In genomic region chr7:36473454-36474282, GRCh38 we compare ENCODE assay signal across 1 cellular context.
TF ChIP-seq lines count a peak whose summit lies in the region.

No MANE protein-coding gene starts in this region.

TF ChIP-seq in K562, 482 proteins besides CTCF, POLR2A, EP300 and RAD21 (continued from another document and continues in another):
- TF ChIP-seq ZNF655 (CRISPR knock-in tag; IDR thresholded peaks at IDR 0.05) (no peak), THRA (IDR thresholded peaks at IDR 0.05) (no peak), ZNF551 (CRISPR knock-in tag; IDR thresholded peaks at IDR 0.05) (no peak), SAFB (IDR thresholded peaks at IDR 0.05; ENCODE audit: borderline replicate concordance, low read depth, low read length) (no peak), FOXM1 (IDR thresholded peaks at IDR 0.05; ENCODE audit: low read depth) (no peak), FOXM1 (CRISPR knock-in tag; IDR thresholded peaks at IDR 0.05; ENCODE audit: low read depth) (no peak), ZNF175 (CRISPR knock-in tag; IDR thresholded peaks at IDR 0.05; ENCODE audit: low read depth) (no peak), MBD1 (CRISPR knock-in tag; IDR thresholded peaks at IDR 0.05) (no peak), L3MBTL2 (IDR thresholded peaks at IDR 0.05) (peak; percentile 36; the same call in 1 of the 2 replicates), NEUROD1 (IDR thresholded peaks at IDR 0.05; ENCODE audit: borderline replicate concordance, low read depth, low read length, partially characterized antibody) (peak; percentile 8), TCFL5 (CRISPR knock-in tag; conservative IDR thresholded peaks at IDR 0.05) (no peak), CREB3L1 (IDR thresholded peaks at IDR 0.05; ENCODE audit: borderline replicate concordance, low read depth) (peak; percentile 31; the same call in 1 of the 2 replicates), RFX7 (CRISPR knock-in tag; IDR thresholded peaks at IDR 0.05) (no peak), RAD51 (IDR thresholded peaks at IDR 0.05; ENCODE audit: borderline replicate concordance, low read depth) (peak; percentile 86), ZNF518B (CRISPR knock-in tag; IDR thresholded peaks at IDR 0.05) (no peak), ARID2 (IDR thresholded peaks at IDR 0.05) (peak; percentile 69; the same call in 1 of the 2 replicates), ZFP91 (CRISPR knock-in tag; IDR thresholded peaks at IDR 0.05) (no peak; the same call in 1 of the 2 replicates), PHF21A (IDR thresholded peaks at IDR 0.05; ENCODE audit: borderline replicate concordance, low read depth) (no peak), HES1 (IDR thresholded peaks at IDR 0.05; ENCODE audit: low read depth) (no peak), ZNF23 (CRISPR knock-in tag; IDR thresholded peaks at IDR 0.05) (no peak), ZNF740 (CRISPR knock-in tag; IDR thresholded peaks at IDR 0.05) (peak; percentile 93), ZNF740 (tag; IDR thresholded peaks at IDR 0.05) (0 out of 4 replicates have a peak, but pooled peaks of 1 of the 2 experiments have one; percentile 39), ZNF436 (CRISPR knock-in tag; IDR thresholded peaks at IDR 0.05) (no peak), ILK (tag; IDR thresholded peaks at IDR 0.05; ENCODE audit: borderline replicate concordance, low read depth) (no peak), ZNF764 (CRISPR knock-in tag; IDR thresholded peaks at IDR 0.05; ENCODE audit: low read depth) (no peak), SFPQ (IDR thresholded peaks at IDR 0.05; ENCODE audit: low read depth, low read length) (no peak), MIER1 (IDR thresholded peaks at IDR 0.05; ENCODE audit: low read depth) (no peak), TEAD1 (CRISPR knock-in tag; IDR thresholded peaks at IDR 0.05) (no peak), EWSR1 (IDR thresholded peaks at IDR 0.05; ENCODE audit: borderline replicate concordance, low read depth, partially characterized antibody) (no peak), PRMT5 (CRISPR knock-in tag; IDR thresholded peaks at IDR 0.05) (no peak), ZNF354B (CRISPR knock-in tag; IDR thresholded peaks at IDR 0.05) (no peak), FOXA1 (IDR thresholded peaks at IDR 0.05; ENCODE audit: borderline replicate concordance) (no peak), SP2 (IDR thresholded peaks at IDR 0.05; ENCODE audit: extremely low read depth, low read depth, low read length, poor library complexity, severe bottlenecking) (no peak), ZNF79 (CRISPR knock-in tag; IDR thresholded peaks at IDR 0.05; ENCODE audit: low read depth) (no peak), MAZ (CRISPR knock-in tag; conservative IDR thresholded peaks at IDR 0.05 in 1 of 2, IDR thresholded peaks at IDR 0.05 in 1 of 2) (peak in 1 of 2 experiments; percentile 46; a peak in 1 of 4 replicates), RBBP5 (IDR thresholded peaks at IDR 0.05; ENCODE audit: borderline replicate concordance, insufficient read depth, low read length, poor library complexity, severe bottlenecking) (no peak), ZNF280B (CRISPR knock-in tag; IDR thresholded peaks at IDR 0.05) (no peak), CBFB (CRISPR knock-in tag; IDR thresholded peaks at IDR 0.05) (0 out of 2 replicates have a peak, but pooled peaks have one; percentile 30), STAT5A (IDR thresholded peaks at IDR 0.05; ENCODE audit: borderline replicate concordance, low read length) (no peak), ZFX (CRISPR knock-in tag; IDR thresholded peaks at IDR 0.05) (no peak), ZBTB17 (CRISPR knock-in tag; IDR thresholded peaks at IDR 0.05) (no peak), HIVEP1 (CRISPR knock-in tag; IDR thresholded peaks at IDR 0.05) (no peak), NFE2 (IDR thresholded peaks at IDR 0.05; ENCODE audit: low read depth) (no peak)
